25 cellular contexts compared by ENCODE assay signal in genomic region chr1:222767152-222767571, GRCh38. TPM values are rescaled to one million over a fixed set of nuclear protein-coding genes. Genes with fewer than 3 reads are reported as not detected.
"Had no signal": no experiment of that assay in that cellular context is flagged by ENCODE, and none has a peak within 500 bp of the region (broad histone marks: within the 10 kb centered on the region; RNA-seq: fewer than 3 reads in every experiment).

No MANE protein-coding gene starts in this region.

- H3K4me1 ChIP-seq: adrenal gland, gastrocnemius medialis, psoas muscle, upper lobe of right lung had no signal

- H3K27ac ChIP-seq: adrenal gland, gastrocnemius medialis, psoas muscle, skin epidermis, upper lobe of right lung had no signal

- H3K4me3 ChIP-seq: adrenal gland, gastrocnemius medialis, heart left ventricle, mucosa of descending colon, psoas muscle, skin epidermis, upper lobe of right lung had no signal

- H3K36me3 ChIP-seq: adrenal gland, gastrocnemius medialis, heart left ventricle, upper lobe of right lung had no signal

- H3K27me3 ChIP-seq: adrenal gland, gastrocnemius medialis, heart left ventricle, upper lobe of right lung had no signal

- H3K4me1 Mint-ChIP-seq: WTC11 had no signal

- DNase-seq: activated CD4-positive, alpha-beta T cell treated with anti-CD3 and anti-CD28 coated beads for 48 hours; activated CD8-positive, alpha-beta memory T cell treated with anti-CD3 and anti-CD28 coated beads, Interleukin-2, amount 50 U/mL, for 4 hours; activated effector memory CD4-positive, alpha-beta T cell treated with Interleukin-2 at 50 U/mL for 16 hours; activated naive CD4-positive, alpha-beta T cell treated with anti-CD3 and anti-CD28 coated beads, Interleukin-2, amount 10 ng/mL, durations not matched to agents 7 days and 5 days; activated T-cell treated with anti-CD3 and anti-CD28 coated beads, Interleukin-2, amount 50 U/mL, for 4 hours; adrenal gland; cerebellar nuclear complex; cortex of kidney; effector CD4-positive, alpha-beta T cell; gastrocnemius medialis; heart left ventricle; left ventricle myocardium superior; mucosa of descending colon; naive thymus-derived CD4-positive, alpha-beta T cell; psoas muscle; right cardiac atrium; stimulated activated CD4-positive, alpha-beta T cell treated with anti-CD3 and anti-CD28 coated beads, Interleukin-2, amount 100 ng/mL, for 48 hours; upper lobe of right lung had no signal

- H3K27ac Mint-ChIP-seq: activated naive CD4-positive, alpha-beta T cell treated with anti-CD3 and anti-CD28 coated beads, Interleukin-2, amount 10 ng/mL, durations not matched to agents 7 days and 5 days; naive thymus-derived CD4-positive, alpha-beta T cell; T-helper 2 cell treated with Interferon-gamma antibody and Interleukin-4, amounts not matched to agents 5 μg/mL and 100 μg/mL, for 36 hours; WTC11 had no signal

- H3K9me3 ChIP-seq: adrenal gland, gastrocnemius medialis had no signal

- ATAC-seq: activated T-cell treated with anti-CD3 and anti-CD28 coated beads, Interleukin-2, amount 50 U/mL, for 4 hours; esophagus mucosa; gastrocnemius medialis; heart left ventricle; left ventricle myocardium superior; mucosa of descending colon; naive thymus-derived CD4-positive, alpha-beta T cell; psoas muscle; right cardiac atrium; upper lobe of right lung; WTC11 had no signal

- H3K4me3 Mint-ChIP-seq: activated naive CD4-positive, alpha-beta T cell treated with anti-CD3 and anti-CD28 coated beads, Interleukin-2, amount 10 ng/mL, durations not matched to agents 7 days and 5 days; activated T-cell treated with anti-CD3 and anti-CD28 coated beads, Interleukin-2, amount 50 U/mL, for 4 hours; naive thymus-derived CD4-positive, alpha-beta T cell; T-helper 2 cell treated with Interferon-gamma antibody and Interleukin-4, amounts not matched to agents 5 μg/mL and 100 μg/mL, for 36 hours; WTC11 had no signal

RNA-seq across cellular contexts. Expression of gene FAM177B, which starts 30.2 kb away (rescaled TPM):
- total RNA-seq: activated T-cell treated with anti-CD3 and anti-CD28 coated beads, Interleukin-2, amount 50 U/mL, for 4 hours; bronchial epithelial cell; kidney epithelial cell; left ventricle myocardium superior; naive thymus-derived CD4-positive, alpha-beta T cell; osteocyte; psoas muscle; WTC11 had no signal
- polyA plus RNA-seq: naive thymus-derived CD4-positive, alpha-beta T cell had no signal
